ENCODE assay signal across 8 cellular contexts in the genomic region with DNA sequence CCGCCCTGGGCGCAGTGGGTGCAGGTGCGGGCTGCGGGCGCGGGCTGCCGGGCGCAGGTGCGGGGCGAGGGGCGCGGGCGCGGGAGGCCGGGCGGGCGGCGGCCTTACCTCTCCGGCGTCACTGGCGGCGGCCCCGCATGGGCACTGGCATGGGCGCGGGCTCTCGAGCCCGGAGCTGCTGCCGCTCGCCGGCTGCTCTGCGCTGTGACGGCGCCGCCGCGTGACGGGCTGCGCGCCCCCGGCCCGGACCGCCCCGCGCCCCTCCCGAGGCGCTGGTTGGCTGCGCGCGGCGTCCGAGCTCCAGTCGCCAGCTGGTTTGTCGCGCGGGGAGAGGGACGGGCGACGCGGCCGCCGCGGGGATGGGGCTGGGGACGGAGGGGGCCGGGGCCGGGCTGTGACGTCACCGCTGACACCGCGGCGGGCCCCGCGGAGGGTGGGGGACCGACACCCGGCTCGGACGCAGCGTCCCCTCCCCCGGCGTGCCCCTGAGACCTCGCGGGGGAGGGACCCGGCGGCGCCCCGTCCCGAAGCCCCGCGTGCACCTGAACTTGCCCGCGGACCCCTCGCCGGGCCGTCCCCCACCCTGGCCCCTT. TPM values are rescaled to one million over a fixed set of nuclear protein-coding genes. Genes with fewer than 3 reads are reported as not detected.
DNase-seq lines count a peak whose midpoint lies in the region; ATAC-seq and TF ChIP-seq lines count a peak whose summit lies in the region.

A gene with protein sequence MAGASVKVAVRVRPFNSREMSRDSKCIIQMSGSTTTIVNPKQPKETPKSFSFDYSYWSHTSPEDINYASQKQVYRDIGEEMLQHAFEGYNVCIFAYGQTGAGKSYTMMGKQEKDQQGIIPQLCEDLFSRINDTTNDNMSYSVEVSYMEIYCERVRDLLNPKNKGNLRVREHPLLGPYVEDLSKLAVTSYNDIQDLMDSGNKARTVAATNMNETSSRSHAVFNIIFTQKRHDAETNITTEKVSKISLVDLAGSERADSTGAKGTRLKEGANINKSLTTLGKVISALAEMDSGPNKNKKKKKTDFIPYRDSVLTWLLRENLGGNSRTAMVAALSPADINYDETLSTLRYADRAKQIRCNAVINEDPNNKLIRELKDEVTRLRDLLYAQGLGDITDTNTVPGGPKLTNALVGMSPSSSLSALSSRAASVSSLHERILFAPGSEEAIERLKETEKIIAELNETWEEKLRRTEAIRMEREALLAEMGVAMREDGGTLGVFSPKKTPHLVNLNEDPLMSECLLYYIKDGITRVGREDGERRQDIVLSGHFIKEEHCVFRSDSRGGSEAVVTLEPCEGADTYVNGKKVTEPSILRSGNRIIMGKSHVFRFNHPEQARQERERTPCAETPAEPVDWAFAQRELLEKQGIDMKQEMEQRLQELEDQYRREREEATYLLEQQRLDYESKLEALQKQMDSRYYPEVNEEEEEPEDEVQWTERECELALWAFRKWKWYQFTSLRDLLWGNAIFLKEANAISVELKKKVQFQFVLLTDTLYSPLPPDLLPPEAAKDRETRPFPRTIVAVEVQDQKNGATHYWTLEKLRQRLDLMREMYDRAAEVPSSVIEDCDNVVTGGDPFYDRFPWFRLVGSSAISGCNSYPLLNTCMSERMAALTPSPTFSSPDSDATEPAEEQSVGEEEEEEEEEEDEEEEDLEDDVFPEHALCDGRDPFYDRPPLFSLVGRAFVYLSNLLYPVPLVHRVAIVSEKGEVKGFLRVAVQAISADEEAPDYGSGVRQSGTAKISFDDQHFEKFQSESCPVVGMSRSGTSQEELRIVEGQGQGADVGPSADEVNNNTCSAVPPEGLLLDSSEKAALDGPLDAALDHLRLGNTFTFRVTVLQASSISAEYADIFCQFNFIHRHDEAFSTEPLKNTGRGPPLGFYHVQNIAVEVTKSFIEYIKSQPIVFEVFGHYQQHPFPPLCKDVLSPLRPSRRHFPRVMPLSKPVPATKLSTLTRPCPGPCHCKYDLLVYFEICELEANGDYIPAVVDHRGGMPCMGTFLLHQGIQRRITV (N-terminal part only) (minus strand): TSS at position 206 of the 593 bp plus-strand sequence. CDS start 22,467 bp downstream, outside the sequence.

- H3K4me2 ChIP-seq in osteoblast (ENCODE audit: insufficient read depth, low read length) (no peak within 1 kb of the TSS), Karpas-422 (ENCODE audit: low read depth, low read length, poor library complexity, severe bottlenecking) (no peak within 1 kb of the TSS)

- H3K27ac ChIP-seq in effector memory CD4-positive, alpha-beta T cell (ENCODE audit: insufficient read depth, low read length, poor library complexity, severe bottlenecking) = no peak within 1 kb of the TSS
- no peak within 1 kb of the TSS for H3K27ac ChIP-seq in osteoblast (ENCODE audit: low read depth, low read length)
- H3K27ac ChIP-seq in Karpas-422 (ENCODE audit: low read length) = no peak within 1 kb of the TSS

- H3K4me3 ChIP-seq in HAP-1 (peak within 1 kb of the TSS; percentile 90), osteoblast (ENCODE audit: insufficient read depth, low read length) (no peak within 1 kb of the TSS), Karpas-422 (ENCODE audit: low read length) (no peak within 1 kb of the TSS)
- peak within 1 kb of the TSS; percentile 39 for H3K4me3 ChIP-seq in effector memory CD4-positive, alpha-beta T cell (ENCODE audit: insufficient read depth, low read depth, low read length, poor library complexity, severe bottlenecking)

- H3K36me3 ChIP-seq in HAP-1 (replicated peaks) (peaks cover 20% of the 10 kb centered on the region), osteoblast (ENCODE audit: insufficient read depth, low read length) (no peaks in the 10 kb centered on the region), Karpas-422 (ENCODE audit: insufficient read depth, low read length) (no peaks in the 10 kb centered on the region)
- no peaks in the 10 kb centered on the region for H3K36me3 ChIP-seq in effector memory CD4-positive, alpha-beta T cell (ENCODE audit: control insufficient read depth, insufficient read depth, low read length)

- H3K4me1 ChIP-seq in HAP-1 = peaks cover 15% of the 10 kb centered on the region
- H3K4me1 ChIP-seq in effector memory CD4-positive, alpha-beta T cell (ENCODE audit: control insufficient read depth, insufficient read depth, low read length, poor library complexity, severe bottlenecking) = peaks cover 17% of the 10 kb centered on the region
- no peaks in the 10 kb centered on the region for H3K4me1 ChIP-seq in osteoblast (ENCODE audit: insufficient read depth, low read length)
- H3K4me1 ChIP-seq in Karpas-422 (ENCODE audit: low read length) = no peaks in the 10 kb centered on the region

- H3K9ac ChIP-seq in Karpas-422 (ENCODE audit: low read length) = no peak within 1 kb of the TSS

- H2AFZ ChIP-seq in osteoblast (ENCODE audit: low read length) (no peak within 1 kb of the TSS), Karpas-422 (ENCODE audit: low read length) (no peak within 1 kb of the TSS)

- no peaks in the 10 kb centered on the region; the same call in 1 of the 2 replicates for H3K9me3 ChIP-seq in HAP-1
- H3K9me3 ChIP-seq in effector memory CD4-positive, alpha-beta T cell (ENCODE audit: control insufficient read depth, low read length) = no peaks in the 10 kb centered on the region
- no peaks in the 10 kb centered on the region for H3K9me3 ChIP-seq in osteoblast (ENCODE audit: low read depth, low read length)
- H3K9me3 ChIP-seq in Karpas-422 (ENCODE audit: low read length) = no peaks in the 10 kb centered on the region

- DNase-seq in HAP-1 (ENCODE audit: low spot score in 2 of 2) (peak; percentile 72 to 91), NCI-H510A (lab: John Stamatoyannopoulos, UW) (peak; percentile 90), osteoblast (ENCODE audit: insufficient read length, low spot score, missing footprints) (peak; percentile 82), Karpas-422 (no peak), GOT3 (lab: John Stamatoyannopoulos, UW) (no peak)
- no peak for DNase-seq in effector memory CD4-positive, alpha-beta T cell

- H4K20me1 ChIP-seq in osteoblast (ENCODE audit: insufficient read depth, low read length) (no peaks in the 10 kb centered on the region), Karpas-422 (ENCODE audit: insufficient read depth, low read depth, low read length) (no peaks in the 10 kb centered on the region)

- H3K79me2 ChIP-seq in osteoblast (ENCODE audit: insufficient read depth, low read length) = no peaks in the 10 kb centered on the region
- H3K79me2 ChIP-seq in Karpas-422 (ENCODE audit: low read length) = no peaks in the 10 kb centered on the region

- H3K9me2 ChIP-seq in Karpas-422 (replicated peaks; ENCODE audit: insufficient read depth, low read length) = no peaks in the 10 kb centered on the region

- TF ChIP-seq CTCF in osteoblast (IDR thresholded peaks at IDR 0.05; ENCODE audit: extremely low read depth, low read depth, low read length) = no peak

- H3K27me3 ChIP-seq in HAP-1 (ENCODE audit: low read depth) (no peaks in the 10 kb centered on the region; the same call in 1 of the 2 replicates), osteoblast (ENCODE audit: insufficient read depth, low read length) (peaks cover 54% of the 10 kb centered on the region), Karpas-422 (ENCODE audit: low read length) (no peaks in the 10 kb centered on the region)
- H3K27me3 ChIP-seq in effector memory CD4-positive, alpha-beta T cell (replicated peaks; ENCODE audit: control insufficient read depth, insufficient read depth, low read length, poor library complexity, severe bottlenecking) = peaks cover 36% of the 10 kb centered on the region

- no peak for ATAC-seq in HG02571 (IDR thresholded peaks at IDR 0.05; ENCODE audit: unreplicated experiment)
- ATAC-seq in HG03175 (IDR thresholded peaks at IDR 0.05; ENCODE audit: unreplicated experiment) = no peak

- in situ Hi-C loops in HAP-1 (cut with MboI; ENCODE audit: low sequenced_read_pairs) = no loop called here

RNA-seq across cellular contexts. Expression of the gene that starts here (rescaled TPM):
- under 0.01 TPM in 1 of 2 replicates, not detected in the other for total RNA-seq in osteoblast
- total RNA-seq in Karpas-422 (2014; rRNA removed; shearing (Covaris generic); ENCODE audit: low replicate concordance) = not detected in 2 replicates

Comparison
In these comparisons a context has a peak if more than half of its experiments do, and no peak if none do; other contexts are left out.
1. Peak in DNase-seq in osteoblast; RNA of the gene not detected or under 1 TPM.
2. DNase-seq: peak in HAP-1 (2 of 2) and NCI-H510A (single experiment); none in effector memory CD4-positive, alpha-beta T cell (0 of 3), Karpas-422 (single experiment) and GOT3 (single experiment).
3. H3K4me3 ChIP-seq: peak in HAP-1 (single experiment) and effector memory CD4-positive, alpha-beta T cell (single experiment); none in osteoblast (single experiment) and Karpas-422 (single experiment).